In the genomic region with DNA sequence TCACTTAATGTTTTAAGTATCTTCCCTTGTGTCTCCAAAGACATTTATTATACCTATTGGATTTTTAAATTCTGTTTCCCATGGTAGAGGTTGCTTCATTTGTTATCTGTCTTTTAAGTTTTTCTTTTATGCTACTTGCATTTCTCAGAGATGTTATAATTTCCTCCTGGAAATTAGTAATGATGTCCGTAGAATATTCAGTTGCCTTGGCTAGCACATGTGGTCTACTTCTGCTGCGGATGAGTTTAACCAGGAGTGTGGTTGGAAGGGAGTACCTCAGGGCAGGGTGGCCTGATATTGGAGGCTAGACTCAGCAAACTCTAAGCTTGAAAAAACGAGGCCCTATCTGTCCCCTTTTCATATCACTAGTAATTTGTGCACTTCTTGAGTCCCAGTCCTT, we compare ENCODE assay signal across 13 cellular contexts.
"Had no signal": no experiment of that assay in that cellular context is flagged by ENCODE, and none has a peak within 500 bp of the region (broad histone marks: within the 10 kb centered on the region; RNA-seq: fewer than 3 reads in every experiment).

No MANE protein-coding gene starts in this region.

- H3K27ac ChIP-seq: neural progenitor cell had no signal

- H3K9me3 Mint-ChIP-seq: central memory CD8-positive, alpha-beta T cell; stimulated activated naive CD8-positive, alpha-beta T cell treated with anti-CD3 and anti-CD28 coated beads, Interleukin-15, amount 100 ng/mL, for 72 hours had no signal

- H3K27me3 ChIP-seq: neural progenitor cell had no signal

- H3K27me3 Mint-ChIP-seq: central memory CD8-positive, alpha-beta T cell; stimulated activated naive CD8-positive, alpha-beta T cell treated with anti-CD3 and anti-CD28 coated beads, Interleukin-15, amount 100 ng/mL, for 72 hours; type B pancreatic cell had no signal

- H3K36me3 ChIP-seq: neural progenitor cell had no signal

- H3K4me3 ChIP-seq: neural progenitor cell had no signal

- DNase-seq: activated CD4-positive, alpha-beta T cell treated with anti-CD3 and anti-CD28 coated beads, Interleukin-2, amount 50 U/mL, for 1 hour; activated CD4-positive, CD25-positive, alpha-beta regulatory T cell; activated naive CD4-positive, alpha-beta T cell; amniotic stem cell; cortex of kidney; effector CD8-positive, alpha-beta T cell; foreskin melanocyte; kidney glomerular epithelial cell; left ventricle myocardium superior; stimulated activated naive CD8-positive, alpha-beta T cell treated with anti-CD3 and anti-CD28 coated beads, Interleukin-15, amount 100 ng/mL, for 72 hours had no signal

- H3K9ac ChIP-seq: neural progenitor cell had no signal

- H3K27ac Mint-ChIP-seq: neural progenitor cell had no signal

- H3K4me3 Mint-ChIP-seq: central memory CD8-positive, alpha-beta T cell; neural progenitor cell; stimulated activated naive CD8-positive, alpha-beta T cell treated with anti-CD3 and anti-CD28 coated beads, Interleukin-15, amount 100 ng/mL, for 72 hours; type B pancreatic cell had no signal

- H3K4me2 ChIP-seq: neural progenitor cell had no signal

- H3K4me1 ChIP-seq: neural progenitor cell had no signal
